ENCODE assay signal across 10 cellular contexts in genomic region chr7:102063736-102064135, GRCh38.
DNase-seq lines count a peak whose midpoint lies in the region; ATAC-seq and TF ChIP-seq lines count a peak whose summit lies in the region.
"Had no signal": no experiment of that assay in that cellular context is flagged by ENCODE, and none has a peak within 500 bp of the region (broad histone marks: within the 10 kb centered on the region; RNA-seq: fewer than 3 reads in every experiment).

No MANE protein-coding gene starts in this region.

- TF ChIP-seq CTCF in heart left ventricle (IDR thresholded peaks at IDR 0.05): no peak

- no peak overlapping the region for H3K4me3 ChIP-seq in H7 (ENCODE audit: insufficient read depth, low read depth, low read length)
- H3K4me3 ChIP-seq in SJSA1: no peak overlapping the region
- no peak overlapping the region for H3K4me3 ChIP-seq in heart left ventricle
- H3K4me3 ChIP-seq: HAP-1 had no signal

- H3K4me1 ChIP-seq in SJSA1 (replicated peaks) (peaks cover 41% of the 10 kb centered on the region), heart left ventricle (peaks cover 3 to 26% (median 20%) of the 10 kb centered on the region in 12 donors)
- H3K4me1 ChIP-seq: HAP-1 had no signal

- intact Hi-C loops in heart left ventricle (cut with DNase I): no loop called here
- intact Hi-C loops in sciatic nerve (cut with DNase I): no loop called here

- DNase-seq in H7 (peak; percentile 70), SJSA1 (ENCODE audit: low read depth in 1 of 2, low spot score in 2 of 2) (peak; percentile 79 to 93), heart left ventricle (peak in 1 of 5 donors; percentile 69), sciatic nerve (ENCODE audit: low spot score) (peak; percentile 42), middle frontal gyrus (ENCODE audit: extremely low spot score, low spot score) (no peak)
- no peak for DNase-seq in activated CD4-positive, alpha-beta T cell treated with anti-CD3 and anti-CD28 coated beads for 4 hours
- DNase-seq: T-cell had no signal

- H3K36me3 ChIP-seq in H7 (replicated peaks; ENCODE audit: control insufficient read depth, insufficient read depth, low read length): no peaks in the 10 kb centered on the region; the same call in 1 of the 2 replicates
- H3K36me3 ChIP-seq in SJSA1: no peaks in the 10 kb centered on the region
- H3K36me3 ChIP-seq in heart left ventricle: no peaks in the 10 kb centered on the region
- H3K36me3 ChIP-seq: HAP-1 had no signal

- TF ChIP-seq POLR2A in heart left ventricle (IDR thresholded peaks at IDR 0.05): no peak

- ATAC-seq in heart left ventricle (peak; percentile 13 to 55 (median 31)), sciatic nerve (no peak), HG03457 (IDR thresholded peaks at IDR 0.05; ENCODE audit: unreplicated experiment) (no peak), HG02938 (IDR thresholded peaks at IDR 0.05; ENCODE audit: unreplicated experiment) (no peak)
- ATAC-seq: T-cell had no signal

- 46 to 54% (median 51%) methylated on average over 8 of the region's 8 CpGs for WGBS in heart left ventricle, 4 donors

- peak overlapping the region; percentile 84 for H3K27ac ChIP-seq in SJSA1
- peak overlapping the region in 3 of 12 donors; percentile 22 to 69 (median 35) for H3K27ac ChIP-seq in heart left ventricle

- H3K27me3 ChIP-seq in H7 (ENCODE audit: control insufficient read depth, insufficient read depth, low read length) (no peaks in the 10 kb centered on the region), SJSA1 (replicated peaks) (no peaks in the 10 kb centered on the region), heart left ventricle (no peaks in the 10 kb centered on the region)

- H3K9me3 ChIP-seq in SJSA1 (replicated peaks): no peaks in the 10 kb centered on the region
- H3K9me3 ChIP-seq in heart left ventricle: no peaks in the 10 kb centered on the region
- H3K9me3 ChIP-seq: HAP-1 had no signal

Comparison
In these comparisons a context has a peak if more than half of its experiments do, and no peak if none do; other contexts are left out.
1. DNase-seq: peak in H7 (single experiment), SJSA1 (2 of 2) and sciatic nerve (single experiment); none in activated CD4-positive, alpha-beta T cell treated with anti-CD3 and anti-CD28 coated beads for 4 hours (0 of 2) and middle frontal gyrus (single experiment).
2. ATAC-seq: peak in heart left ventricle (4 of 4); none in sciatic nerve (single experiment), HG03457 (single experiment) and HG02938 (single experiment).